ENCODE assay signal across 8 cellular contexts in the genomic region with DNA sequence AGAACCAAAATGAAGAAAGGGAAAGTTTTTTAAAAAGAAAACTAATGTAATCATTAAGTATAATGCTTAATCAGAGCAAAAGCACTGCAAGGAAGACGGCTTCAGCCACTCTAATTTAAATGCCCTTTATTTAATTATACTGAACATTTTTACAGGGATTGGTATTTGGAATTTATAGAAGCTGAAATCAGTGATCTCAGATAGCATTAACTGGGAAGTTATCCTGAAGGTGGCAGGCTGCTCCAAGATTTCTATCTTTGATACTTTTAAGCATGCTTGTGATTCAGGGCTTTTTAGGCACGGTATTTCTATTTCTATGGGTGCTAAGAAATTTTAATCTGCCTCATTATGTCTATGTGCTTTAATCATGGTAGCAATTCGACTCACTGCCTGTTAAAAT. TPM values are rescaled to one million over a fixed set of nuclear protein-coding genes. Genes with fewer than 3 reads are reported as not detected.
DNase-seq lines count a peak whose midpoint lies in the region; ATAC-seq, FAIRE-seq and TF ChIP-seq lines count a peak whose summit lies in the region.

No MANE protein-coding gene starts in this region.

- no peak overlapping the region for H3K4me3 ChIP-seq in liver (ENCODE audit: low read depth in 1 of 3, low read length in 3 of 3)
- no peak overlapping the region for H3K4me3 ChIP-seq in effector memory CD4-positive, alpha-beta T cell (ENCODE audit: insufficient read depth, low read depth, low read length, poor library complexity, severe bottlenecking)

- DNase-seq in AG08396 (ENCODE audit: low spot score) = peak; percentile 34
- peak; percentile 44 for DNase-seq in NCI-H524 treated with DMSO at 0.1 percent for 48 hours (lab: John Stamatoyannopoulos, UW)
- DNase-seq in cerebellum (ENCODE audit: low spot score) = peak; percentile 53
- peak; percentile 8 for DNase-seq in urothelium cell line (ENCODE audit: low spot score)
- DNase-seq in effector memory CD4-positive, alpha-beta T cell = no peak

- no peaks in the 10 kb centered on the region for H3K27me3 ChIP-seq in liver (ENCODE audit: control insufficient read depth in 4 of 4, insufficient read depth in 4 of 4, low read length in 3 of 4)
- H3K27me3 ChIP-seq in effector memory CD4-positive, alpha-beta T cell (replicated peaks; ENCODE audit: control insufficient read depth, insufficient read depth, low read length, poor library complexity, severe bottlenecking) = no peaks in the 10 kb centered on the region

- peak; percentile 79 to 84 for TF ChIP-seq RAD21 in liver (IDR thresholded peaks at IDR 0.05)

- H3K9me3 ChIP-seq in liver (ENCODE audit: control insufficient read depth in 4 of 4, low read length in 3 of 4) = no peaks in the 10 kb centered on the region
- H3K9me3 ChIP-seq in effector memory CD4-positive, alpha-beta T cell (ENCODE audit: control insufficient read depth, low read length) = no peaks in the 10 kb centered on the region

- peaks cover under 1 to 12% (median 5%) of the 10 kb centered on the region in 4 donors for H3K36me3 ChIP-seq in liver (ENCODE audit: control insufficient read depth in 4 of 4, insufficient read depth in 3 of 4, low read depth in 1 of 4, low read length in 3 of 4)
- peaks cover 4% of the 10 kb centered on the region for H3K36me3 ChIP-seq in effector memory CD4-positive, alpha-beta T cell (ENCODE audit: control insufficient read depth, insufficient read depth, low read length)

- H3K9ac ChIP-seq in liver (ENCODE audit: low read depth in 1 of 2, low read length in 2 of 2) = peak overlapping the region; percentile 97 to 99

- FAIRE-seq in urothelium cell line (lab: Jason Lieb, UNC) = no peak

- TF ChIP-seq CTCF in GM12873 (IDR thresholded peaks at IDR 0.05; ENCODE audit: insufficient read depth, low read depth, low read length, missing control alignments) = peak; percentile 21
- peak; percentile 51 for TF ChIP-seq CTCF in liver (IDR thresholded peaks at IDR 0.05; ENCODE audit: low read depth, low read length, missing input control)

- H3K27ac ChIP-seq in liver (ENCODE audit: low read depth in 1 of 2, low read length in 2 of 2) = peak overlapping the region; percentile 98 to 99
- H3K27ac ChIP-seq in effector memory CD4-positive, alpha-beta T cell (ENCODE audit: insufficient read depth, low read length, poor library complexity, severe bottlenecking) = no peak overlapping the region

- H3K4me1 ChIP-seq in liver (ENCODE audit: control insufficient read depth in 4 of 4, insufficient read depth in 4 of 4, low read length in 3 of 4) = peaks cover 7 to 21% (median 12%) of the 10 kb centered on the region in 4 donors
- H3K4me1 ChIP-seq in effector memory CD4-positive, alpha-beta T cell (ENCODE audit: control insufficient read depth, insufficient read depth, low read length, poor library complexity, severe bottlenecking) = peaks cover 8% of the 10 kb centered on the region

- WGBS in liver = 19% methylated on average over 3 of the region's 3 CpGs

- ATAC-seq in GM18907 (IDR thresholded peaks at IDR 0.05; ENCODE audit: unreplicated experiment) = no peak

TF ChIP-seq in liver, 16 proteins besides CTCF, POLR2A, EP300 and RAD21:
- TF ChIP-seq, protein P1, sequence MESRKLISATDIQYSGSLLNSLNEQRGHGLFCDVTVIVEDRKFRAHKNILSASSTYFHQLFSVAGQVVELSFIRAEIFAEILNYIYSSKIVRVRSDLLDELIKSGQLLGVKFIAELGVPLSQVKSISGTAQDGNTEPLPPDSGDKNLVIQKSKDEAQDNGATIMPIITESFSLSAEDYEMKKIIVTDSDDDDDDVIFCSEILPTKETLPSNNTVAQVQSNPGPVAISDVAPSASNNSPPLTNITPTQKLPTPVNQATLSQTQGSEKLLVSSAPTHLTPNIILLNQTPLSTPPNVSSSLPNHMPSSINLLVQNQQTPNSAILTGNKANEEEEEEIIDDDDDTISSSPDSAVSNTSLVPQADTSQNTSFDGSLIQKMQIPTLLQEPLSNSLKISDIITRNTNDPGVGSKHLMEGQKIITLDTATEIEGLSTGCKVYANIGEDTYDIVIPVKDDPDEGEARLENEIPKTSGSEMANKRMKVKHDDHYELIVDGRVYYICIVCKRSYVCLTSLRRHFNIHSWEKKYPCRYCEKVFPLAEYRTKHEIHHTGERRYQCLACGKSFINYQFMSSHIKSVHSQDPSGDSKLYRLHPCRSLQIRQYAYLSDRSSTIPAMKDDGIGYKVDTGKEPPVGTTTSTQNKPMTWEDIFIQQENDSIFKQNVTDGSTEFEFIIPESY (IDR thresholded peaks at IDR 0.05) = no peak
- TF ChIP-seq, protein P2, sequence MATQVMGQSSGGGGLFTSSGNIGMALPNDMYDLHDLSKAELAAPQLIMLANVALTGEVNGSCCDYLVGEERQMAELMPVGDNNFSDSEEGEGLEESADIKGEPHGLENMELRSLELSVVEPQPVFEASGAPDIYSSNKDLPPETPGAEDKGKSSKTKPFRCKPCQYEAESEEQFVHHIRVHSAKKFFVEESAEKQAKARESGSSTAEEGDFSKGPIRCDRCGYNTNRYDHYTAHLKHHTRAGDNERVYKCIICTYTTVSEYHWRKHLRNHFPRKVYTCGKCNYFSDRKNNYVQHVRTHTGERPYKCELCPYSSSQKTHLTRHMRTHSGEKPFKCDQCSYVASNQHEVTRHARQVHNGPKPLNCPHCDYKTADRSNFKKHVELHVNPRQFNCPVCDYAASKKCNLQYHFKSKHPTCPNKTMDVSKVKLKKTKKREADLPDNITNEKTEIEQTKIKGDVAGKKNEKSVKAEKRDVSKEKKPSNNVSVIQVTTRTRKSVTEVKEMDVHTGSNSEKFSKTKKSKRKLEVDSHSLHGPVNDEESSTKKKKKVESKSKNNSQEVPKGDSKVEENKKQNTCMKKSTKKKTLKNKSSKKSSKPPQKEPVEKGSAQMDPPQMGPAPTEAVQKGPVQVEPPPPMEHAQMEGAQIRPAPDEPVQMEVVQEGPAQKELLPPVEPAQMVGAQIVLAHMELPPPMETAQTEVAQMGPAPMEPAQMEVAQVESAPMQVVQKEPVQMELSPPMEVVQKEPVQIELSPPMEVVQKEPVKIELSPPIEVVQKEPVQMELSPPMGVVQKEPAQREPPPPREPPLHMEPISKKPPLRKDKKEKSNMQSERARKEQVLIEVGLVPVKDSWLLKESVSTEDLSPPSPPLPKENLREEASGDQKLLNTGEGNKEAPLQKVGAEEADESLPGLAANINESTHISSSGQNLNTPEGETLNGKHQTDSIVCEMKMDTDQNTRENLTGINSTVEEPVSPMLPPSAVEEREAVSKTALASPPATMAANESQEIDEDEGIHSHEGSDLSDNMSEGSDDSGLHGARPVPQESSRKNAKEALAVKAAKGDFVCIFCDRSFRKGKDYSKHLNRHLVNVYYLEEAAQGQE (IDR thresholded peaks at IDR 0.05) = no peak
- no peak for TF ChIP-seq SP1 (IDR thresholded peaks at IDR 0.05)
- TF ChIP-seq, protein P3, sequence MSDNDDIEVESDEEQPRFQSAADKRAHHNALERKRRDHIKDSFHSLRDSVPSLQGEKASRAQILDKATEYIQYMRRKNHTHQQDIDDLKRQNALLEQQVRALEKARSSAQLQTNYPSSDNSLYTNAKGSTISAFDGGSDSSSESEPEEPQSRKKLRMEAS (IDR thresholded peaks at IDR 0.05) = no peak
- TF ChIP-seq TAF1 (conservative IDR thresholded peaks at IDR 0.05) = no peak
- TF ChIP-seq JUND (IDR thresholded peaks at IDR 0.05) = no peak
- no peak for TF ChIP-seq GABPA (IDR thresholded peaks at IDR 0.05 in 1 of 2, conservative IDR thresholded peaks at IDR 0.05 in 1 of 2)
- no peak for TF ChIP-seq NR2F2 (IDR thresholded peaks at IDR 0.05)
- TF ChIP-seq EGR1 (IDR thresholded peaks at IDR 0.05; ENCODE audit: low read depth in 2 of 2) = no peak
- no peak for TF ChIP-seq FOXA2 (IDR thresholded peaks at IDR 0.05)
- TF ChIP-seq YY1 (IDR thresholded peaks at IDR 0.05) = no peak

RNA-seq across cellular contexts. Expression of a gene that starts 1.3 kb away (rescaled TPM):
- 23.2 TPM for total RNA-seq in cerebellum
- total RNA-seq in liver = 1 to 10 TPM; 4.9 to 7.2 TPM
- polyA plus RNA-seq in liver = 10 to 100 TPM; 13.7 to 62.1 TPM

RNA-seq across cellular contexts. Expression of a gene that starts 25.5 kb away (rescaled TPM):
- total RNA-seq in cerebellum (15.2 TPM), liver (under 1 TPM; 0.56 to 0.59 TPM)
- under 1 TPM; 0.21 to 0.38 TPM for polyA plus RNA-seq in liver

Comparison
In these comparisons a context has a peak if more than half of its experiments do, and no peak if none do; other contexts are left out.
1. DNase-seq: peak in AG08396 (single experiment), NCI-H524 treated with DMSO at 0.1 percent for 48 hours (single experiment), cerebellum (single experiment) and urothelium cell line (single experiment); none in effector memory CD4-positive, alpha-beta T cell (0 of 3).
2. RNA of a gene that starts 25.5 kb away (total RNA-seq): 15.2 TPM in cerebellum (single experiment); 0.56 to 0.59 TPM in liver; every median in the first group is over 10 times any median in the second.